Comparison of ENCODE assay signal across 22 cellular contexts in genomic region chr21:33246963-33247362, GRCh38. TPM values are rescaled to one million over a fixed set of nuclear protein-coding genes. Genes with fewer than 3 reads are reported as not detected.
DNase-seq lines count a peak whose midpoint lies in the region; ATAC-seq lines count a peak whose summit lies in the region.
"Had no signal": no experiment of that assay in that cellular context is flagged by ENCODE, and none has a peak within 500 bp of the region (broad histone marks: within the 10 kb centered on the region; RNA-seq: fewer than 3 reads in every experiment).

No MANE protein-coding gene starts in this region.

- POLR2A ChIA-PET in CD8-positive, alpha-beta memory T cell (lab: Charles Lee) = no interaction called here

- H3K4me3 Mint-ChIP-seq in activated naive CD4-positive, alpha-beta T cell treated with anti-CD3 and anti-CD28 coated beads, Interleukin-2, amount 10 ng/mL, durations not matched to agents 7 days and 5 days = no peak overlapping the region
- H3K4me3 Mint-ChIP-seq in CD8-positive, alpha-beta memory T cell = no peak overlapping the region
- H3K4me3 Mint-ChIP-seq in activated T-helper 17 cell treated with anti-CD3 and anti-CD28 coated beads, Interleukin-2, amount 50 U/mL, for 72 hours = peak overlapping the region; percentile 19
- H3K4me3 Mint-ChIP-seq in natural killer cell treated with Interleukin-12 subunit alpha and Interleukin-12 subunit beta and Interleukin-15 and Interleukin-18, amount 100 ng/mL, for 72 hours = no peak overlapping the region
- H3K4me3 Mint-ChIP-seq: CD14-positive monocyte, neural crest cell had no signal

- peak; percentile 35 for DNase-seq in activated naive CD4-positive, alpha-beta T cell treated with anti-CD3 and anti-CD28 coated beads, Interleukin-2, amount 10 ng/mL, durations not matched to agents 7 days and 5 days
- DNase-seq in activated naive CD4-positive, alpha-beta T cell treated with anti-CD3 and anti-CD28 coated beads, Interleukin-2, amount 50 U/mL, for 16 hours = no peak
- DNase-seq in CD8-positive, alpha-beta memory T cell = no peak
- DNase-seq in natural killer cell treated with Interleukin-12 subunit alpha and Interleukin-12 subunit beta and Interleukin-15 and Interleukin-18, amount 100 ng/mL, for 72 hours (ENCODE audit: low spot score) = no peak
- no peak for DNase-seq in SIG-M5 treated with dmso at 0.1 percent for 504 hours (lab: John Stamatoyannopoulos, UW; ENCODE audit: unreplicated experiment)
- no peak for DNase-seq in stimulated activated CD8-positive, alpha-beta memory T cell treated with anti-CD3 and anti-CD28 coated beads, Interleukin-4, amount 100 ng/mL, for 48 hours
- DNase-seq in stimulated activated CD4-positive, alpha-beta T cell treated with anti-CD3 and anti-CD28 coated beads, Interleukin-4, amount 100 ng/mL, for 24 hours = no peak
- DNase-seq: activated CD8-positive, alpha-beta memory T cell treated with anti-CD3 and anti-CD28 coated beads for 24 hours; activated T-cell treated with anti-CD3 and anti-CD28 coated beads, Interleukin-2, amount 50 U/mL, for 48 hours; esophagus squamous epithelium; islet precursor cell; NCI-H1092; NCI-H187; NCI-H69; right lobe of liver; T1000; transverse colon had no signal

- H3K27ac ChIP-seq in CD8-positive, alpha-beta memory T cell (ENCODE audit: low read depth, low read length) = no peak overlapping the region
- H3K27ac ChIP-seq: esophagus squamous epithelium, gastroesophageal sphincter, right lobe of liver, transverse colon had no signal

- H3K9me3 Mint-ChIP-seq in activated naive CD4-positive, alpha-beta T cell treated with anti-CD3 and anti-CD28 coated beads, Interleukin-2, amount 10 ng/mL, durations not matched to agents 7 days and 5 days = no peaks in the 10 kb centered on the region
- H3K9me3 Mint-ChIP-seq in CD8-positive, alpha-beta memory T cell = no peaks in the 10 kb centered on the region
- no peaks in the 10 kb centered on the region for H3K9me3 Mint-ChIP-seq in activated T-helper 17 cell treated with anti-CD3 and anti-CD28 coated beads, Interleukin-2, amount 50 U/mL, for 72 hours
- H3K9me3 Mint-ChIP-seq in natural killer cell treated with Interleukin-12 subunit alpha and Interleukin-12 subunit beta and Interleukin-15 and Interleukin-18, amount 100 ng/mL, for 72 hours = no peaks in the 10 kb centered on the region
- H3K9me3 Mint-ChIP-seq: CD14-positive monocyte had no signal

- H3K27me3 ChIP-seq in CD8-positive, alpha-beta memory T cell (ENCODE audit: insufficient read depth, low read length, poor library complexity, severe bottlenecking) = no peaks in the 10 kb centered on the region
- H3K27me3 ChIP-seq: esophagus squamous epithelium, gastroesophageal sphincter, right lobe of liver, transverse colon had no signal

- H3K27me3 Mint-ChIP-seq in activated naive CD4-positive, alpha-beta T cell treated with anti-CD3 and anti-CD28 coated beads, Interleukin-2, amount 10 ng/mL, durations not matched to agents 7 days and 5 days = no peaks in the 10 kb centered on the region
- no peaks in the 10 kb centered on the region for H3K27me3 Mint-ChIP-seq in CD8-positive, alpha-beta memory T cell
- no peaks in the 10 kb centered on the region for H3K27me3 Mint-ChIP-seq in activated T-helper 17 cell treated with anti-CD3 and anti-CD28 coated beads, Interleukin-2, amount 50 U/mL, for 72 hours
- no peaks in the 10 kb centered on the region for H3K27me3 Mint-ChIP-seq in natural killer cell treated with Interleukin-12 subunit alpha and Interleukin-12 subunit beta and Interleukin-15 and Interleukin-18, amount 100 ng/mL, for 72 hours

- H3K4me1 Mint-ChIP-seq in activated naive CD4-positive, alpha-beta T cell treated with anti-CD3 and anti-CD28 coated beads, Interleukin-2, amount 10 ng/mL, durations not matched to agents 7 days and 5 days = peaks cover 63% of the 10 kb centered on the region
- peaks cover 63 to 85% (median 75%) of the 10 kb centered on the region in 3 donors for H3K4me1 Mint-ChIP-seq in CD8-positive, alpha-beta memory T cell
- peaks cover 40% of the 10 kb centered on the region for H3K4me1 Mint-ChIP-seq in activated T-helper 17 cell treated with anti-CD3 and anti-CD28 coated beads, Interleukin-2, amount 50 U/mL, for 72 hours
- peaks cover 64 to 76% of the 10 kb centered on the region in 2 donors for H3K4me1 Mint-ChIP-seq in natural killer cell treated with Interleukin-12 subunit alpha and Interleukin-12 subunit beta and Interleukin-15 and Interleukin-18, amount 100 ng/mL, for 72 hours (ENCODE audit: low read depth in 2 of 2)
- H3K4me1 Mint-ChIP-seq: neural crest cell had no signal

- H3K4me1 ChIP-seq in CD8-positive, alpha-beta memory T cell (ENCODE audit: insufficient read depth, low read length) = peaks cover 59% of the 10 kb centered on the region
- H3K4me1 ChIP-seq: gastroesophageal sphincter, HAP-1 had no signal

- no peaks in the 10 kb centered on the region for H3K9me3 ChIP-seq in CD8-positive, alpha-beta memory T cell (ENCODE audit: low read length)
- H3K9me3 ChIP-seq: esophagus squamous epithelium, gastroesophageal sphincter, HAP-1, right lobe of liver, transverse colon had no signal

- peaks cover 87% of the 10 kb centered on the region for H3K36me3 Mint-ChIP-seq in activated naive CD4-positive, alpha-beta T cell treated with anti-CD3 and anti-CD28 coated beads, Interleukin-2, amount 10 ng/mL, durations not matched to agents 7 days and 5 days
- peaks cover 21 to 89% (median 41%) of the 10 kb centered on the region in 3 donors for H3K36me3 Mint-ChIP-seq in CD8-positive, alpha-beta memory T cell
- peaks cover 100% of the 10 kb centered on the region for H3K36me3 Mint-ChIP-seq in activated T-helper 17 cell treated with anti-CD3 and anti-CD28 coated beads, Interleukin-2, amount 50 U/mL, for 72 hours (ENCODE audit: low read depth)
- H3K36me3 Mint-ChIP-seq in natural killer cell treated with Interleukin-12 subunit alpha and Interleukin-12 subunit beta and Interleukin-15 and Interleukin-18, amount 100 ng/mL, for 72 hours = peaks cover 41% of the 10 kb centered on the region

- H3K36me3 ChIP-seq in CD8-positive, alpha-beta memory T cell (ENCODE audit: insufficient read depth, low read length) = peaks cover 57% of the 10 kb centered on the region

- CTCF ChIA-PET in activated naive CD4-positive, alpha-beta T cell treated with anti-CD3 and anti-CD28 coated beads, Interleukin-2, amount 10 ng/mL, durations not matched to agents 7 days and 5 days (lab: Charles Lee) = no interaction called here
- CTCF ChIA-PET in CD8-positive, alpha-beta memory T cell (lab: Charles Lee) = no interaction called here

- H3K27ac Mint-ChIP-seq in activated naive CD4-positive, alpha-beta T cell treated with anti-CD3 and anti-CD28 coated beads, Interleukin-2, amount 10 ng/mL, durations not matched to agents 7 days and 5 days = peak overlapping the region; percentile 86
- H3K27ac Mint-ChIP-seq in CD8-positive, alpha-beta memory T cell = peak overlapping the region; percentile 11 to 61 (median 38)
- H3K27ac Mint-ChIP-seq in activated T-helper 17 cell treated with anti-CD3 and anti-CD28 coated beads, Interleukin-2, amount 50 U/mL, for 72 hours = peak overlapping the region; percentile 37
- H3K27ac Mint-ChIP-seq in natural killer cell treated with Interleukin-12 subunit alpha and Interleukin-12 subunit beta and Interleukin-15 and Interleukin-18, amount 100 ng/mL, for 72 hours = peak overlapping the region; percentile 19 to 72

- no peak for ATAC-seq in activated T-helper 17 cell treated with anti-CD3 and anti-CD28 coated beads, Interleukin-2, amount 50 U/mL, for 72 hours (replicated peaks)
- no peak for ATAC-seq in natural killer cell treated with Interleukin-12 subunit alpha and Interleukin-12 subunit beta and Interleukin-15 and Interleukin-18, amount 100 ng/mL, for 72 hours
- ATAC-seq: gastroesophageal sphincter, right lobe of liver had no signal

- H3K4me3 ChIP-seq in CD8-positive, alpha-beta memory T cell (ENCODE audit: low read length) = no peak overlapping the region
- H3K4me3 ChIP-seq: esophagus squamous epithelium, gastroesophageal sphincter, HAP-1, right lobe of liver, transverse colon had no signal

RNA-seq across cellular contexts. Expression of gene IFNAR2, which starts 17.2 kb away (rescaled TPM):
- total RNA-seq in CD8-positive, alpha-beta memory T cell = 10 to 100 TPM; 23.4 to 26.4 TPM
- polyA plus RNA-seq in CD8-positive, alpha-beta memory T cell = 85.3 TPM
- total RNA-seq in activated T-helper 17 cell treated with anti-CD3 and anti-CD28 coated beads, Interleukin-2, amount 50 U/mL, for 72 hours = 10 to 100 TPM; 34.6 to 35.4 TPM
- 10 to 100 TPM; 16.9 to 17.6 TPM for total RNA-seq in natural killer cell treated with Interleukin-12 subunit alpha and Interleukin-12 subunit beta and Interleukin-15 and Interleukin-18, amount 100 ng/mL, for 72 hours

RNA-seq across cellular contexts. Expression of gene IL10RB, which starts 19.2 kb away (rescaled TPM):
- 10 to 100 TPM; 23.4 to 25.3 TPM for total RNA-seq in CD8-positive, alpha-beta memory T cell
- polyA plus RNA-seq in CD8-positive, alpha-beta memory T cell = 51.4 TPM
- 10 to 100 TPM; 30.1 to 46.7 TPM for total RNA-seq in activated T-helper 17 cell treated with anti-CD3 and anti-CD28 coated beads, Interleukin-2, amount 50 U/mL, for 72 hours
- 10 to 100 TPM; 19.9 to 22.2 TPM for total RNA-seq in natural killer cell treated with Interleukin-12 subunit alpha and Interleukin-12 subunit beta and Interleukin-15 and Interleukin-18, amount 100 ng/mL, for 72 hours
